Comparison of ENCODE assay signal across 10 cellular contexts in the genomic region with DNA sequence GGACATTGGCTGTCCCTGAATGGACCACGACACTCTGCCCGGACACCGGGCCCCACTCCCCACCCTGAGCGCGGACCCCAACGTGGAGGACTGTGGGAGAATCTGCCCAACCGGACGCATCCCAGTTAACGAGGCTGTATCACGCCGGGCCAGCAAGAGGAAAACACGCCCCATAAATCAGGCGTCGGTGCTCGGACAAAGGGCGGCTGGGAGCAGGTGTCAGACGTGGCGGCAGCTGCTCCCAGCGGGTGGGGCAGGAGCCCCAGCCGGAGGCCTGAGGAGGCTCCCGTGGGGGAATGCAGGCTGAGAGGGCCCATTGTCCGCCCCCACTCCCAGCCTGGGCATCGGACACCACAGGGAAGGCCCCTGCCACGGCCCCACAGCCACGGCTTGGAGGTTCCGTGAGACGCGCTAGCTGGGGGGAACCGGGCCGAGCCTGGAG. TPM values are rescaled to one million over a fixed set of nuclear protein-coding genes. Genes with fewer than 3 reads are reported as not detected.
A peak's percentile ranks its signal among the peaks of the same experiment; 100 is the strongest.
DNase-seq lines count a peak whose midpoint lies in the region; TF ChIP-seq lines count a peak whose summit lies in the region.
"Had no signal": no experiment of that assay in that cellular context is flagged by ENCODE, and none has a peak within 500 bp of the region (broad histone marks: within the 10 kb centered on the region; RNA-seq: fewer than 3 reads in every experiment).

No MANE protein-coding gene starts in this region.

- H3K27ac ChIP-seq in hepatocyte, result peak overlapping the region; percentile 46
- peak overlapping the region; percentile 59 to 84 (median 80) for H3K27ac ChIP-seq in sigmoid colon

- TF ChIP-seq CTCF in hepatocyte (IDR thresholded peaks at IDR 0.05; ENCODE audit: poor library complexity), result no peak
- no peak for TF ChIP-seq CTCF in sigmoid colon (IDR thresholded peaks at IDR 0.05)
- TF ChIP-seq CTCF in HFFc6 (IDR thresholded peaks at IDR 0.05), result no peak

- no peak for TF ChIP-seq EP300 in sigmoid colon (IDR thresholded peaks at IDR 0.05)

- 63% methylated on average over 30 of the region's 30 CpGs for WGBS in hepatocyte (ENCODE audit: low lambda C conversion rate, missing lambda C conversion rate)
- 15 to 58% methylated on average over 30 of the region's 30 CpGs for WGBS in sigmoid colon, 2 donors

- H3K36me3 Mint-ChIP-seq in HFFc6 (ENCODE audit: low read depth), result no peaks in the 10 kb centered on the region

- H3K79me2 ChIP-seq in hepatocyte, result peaks cover 9% of the 10 kb centered on the region

- peak overlapping the region; percentile 37 for H3K4me2 ChIP-seq in hepatocyte

- no peaks in the 10 kb centered on the region for H3K9me3 Mint-ChIP-seq in HFFc6

- no peak overlapping the region for H3K27ac Mint-ChIP-seq in HFFc6

- peaks cover 3% of the 10 kb centered on the region for H4K20me1 ChIP-seq in hepatocyte (ENCODE audit: insufficient read depth, poor library complexity, severe bottlenecking)

- no peak overlapping the region for H2AFZ ChIP-seq in hepatocyte

- DNase-seq in HT-29 (ENCODE audit: low spot score), result peak; percentile 90
- DNase-seq in NCI-H69 (lab: John Stamatoyannopoulos, UW), result peak; percentile 88
- DNase-seq in hepatocyte (ENCODE audit: low spot score), result peak; percentile 71
- no peak for DNase-seq in sigmoid colon
- no peak for DNase-seq in AG20443 (ENCODE audit: low spot score)
- DNase-seq in HFFc6, result no peak
- no peak for DNase-seq in stimulated activated CD4-positive, alpha-beta T cell treated with anti-CD3 and anti-CD28 coated beads, Interleukin-15, amount 100 ng/mL, for 24 hours
- DNase-seq in germinal center (ENCODE audit: low spot score), result no peak
- DNase-seq: activated CD4-positive, alpha-beta T cell treated with anti-CD3 and anti-CD28 coated beads for 48 hours had no signal

- H3K4me3 Mint-ChIP-seq in HFFc6, result no peak overlapping the region

- H3K27me3 Mint-ChIP-seq in HFFc6 (ENCODE audit: insufficient read depth), result peaks cover 4% of the 10 kb centered on the region; the same call in 1 of the 2 replicates

- intact Hi-C loops in sigmoid colon (cut with DNase I), result loop anchor here (5.0 kb wide), 2 partner anchors 34 to 81 kb away; no protein-coding TSS in a partner anchor

- no peaks in the 10 kb centered on the region for H3K36me3 ChIP-seq in hepatocyte (replicated peaks; ENCODE audit: insufficient read depth, low read depth)
- peaks cover 3 to 18% (median 14%) of the 10 kb centered on the region in 4 donors for H3K36me3 ChIP-seq in sigmoid colon

- no peaks in the 10 kb centered on the region for H3K9me2 ChIP-seq in hepatocyte (replicated peaks; ENCODE audit: insufficient read depth)

- H3K27me3 ChIP-seq in hepatocyte, result no peaks in the 10 kb centered on the region
- H3K27me3 ChIP-seq in sigmoid colon, result no peaks in the 10 kb centered on the region

- TF ChIP-seq POLR2A in sigmoid colon (IDR thresholded peaks at IDR 0.05), result peak in 1 of 2 donors; percentile 24

- H3K4me1 ChIP-seq in hepatocyte (ENCODE audit: insufficient read depth) (peaks cover 15% of the 10 kb centered on the region), sigmoid colon (peaks cover 0 to 80% (median 72%) of the 10 kb centered on the region in 4 donors)

- H3K4me3 ChIP-seq in hepatocyte (no peak overlapping the region), sigmoid colon (peak overlapping the region in 2 of 4 donors; percentile 1 to 18)
- H3K4me3 ChIP-seq: skin epidermis had no signal

- no peaks in the 10 kb centered on the region for H3K4me1 Mint-ChIP-seq in HFFc6 (ENCODE audit: low read depth)

- H3K9me3 ChIP-seq in hepatocyte (ENCODE audit: low read depth), result no peaks in the 10 kb centered on the region
- H3K9me3 ChIP-seq in sigmoid colon, result no peaks in the 10 kb centered on the region

RNA-seq across cellular contexts. Expression of gene NOTCH1, which starts 19.2 kb away (rescaled TPM):
- total RNA-seq in HT-29 (2014; rRNA removed; shearing (Covaris generic)), result 39.8 and 57.7 TPM in 2 replicates
- total RNA-seq in hepatocyte (4.3 and 6.5 TPM in 2 replicates), sigmoid colon (10 to 100 TPM; 16.6 to 36.0 (median 31.8) TPM)
- polyA plus RNA-seq in hepatocyte (5.3 and 8.3 TPM in 2 replicates), sigmoid colon (10 to 100 TPM in 1 of 3 donors, 1 to 10 TPM in 2; 1.8 to 30.8 (median 3.7) TPM)
- 10 to 100 TPM; 12.1 to 17.1 (median 14.7) TPM for total RNA-seq in HFFc6 (2021; fragmentation: NEBNext Ultra II Directional; extraction: Animal tissue kit (Norgen Biotek cat#: 25700))

RNA-seq across cellular contexts. Expression of gene SEC16A, which starts 43.8 kb away (rescaled TPM):
- total RNA-seq in HT-29 (2014; rRNA removed; shearing (Covaris generic)), result 37.9 and 43.5 TPM in 2 replicates
- total RNA-seq in hepatocyte, result 22.5 and 42.7 TPM in 2 replicates
- 42.0 and 45.4 TPM in 2 replicates for polyA plus RNA-seq in hepatocyte
- 10 to 100 TPM; 22.9 to 33.9 (median 30.2) TPM for total RNA-seq in sigmoid colon
- 10 to 100 TPM; 22.8 to 57.0 (median 24.5) TPM for polyA plus RNA-seq in sigmoid colon
- 10 to 100 TPM; 63.2 to 98.6 (median 75.5) TPM for total RNA-seq in HFFc6 (2021; fragmentation: NEBNext Ultra II Directional; extraction: Animal tissue kit (Norgen Biotek cat#: 25700))

Comparison
In these comparisons a context has a peak if more than half of its experiments do, and no peak if none do; other contexts are left out.
1. DNase-seq: peak in HT-29 (single experiment), NCI-H69 (single experiment) and hepatocyte (single experiment); none in sigmoid colon (single experiment), AG20443 (single experiment), HFFc6 (single experiment), stimulated activated CD4-positive, alpha-beta T cell treated with anti-CD3 and anti-CD28 coated beads, Interleukin-15, amount 100 ng/mL, for 24 hours (single experiment) and germinal center (single experiment).